8 cellular contexts compared by ENCODE assay signal in genomic region chr4:190014771-190015537, GRCh38. TPM values are rescaled to one million over a fixed set of nuclear protein-coding genes. Genes with fewer than 3 reads are reported as not detected.
DNase-seq lines count a peak whose midpoint lies in the region; TF ChIP-seq lines count a peak whose summit lies in the region.

No MANE protein-coding gene starts in this region.

- peak; percentile 1 for TF ChIP-seq CTCF in GM10266 (IDR thresholded peaks at IDR 0.05; ENCODE audit: control insufficient read depth, insufficient read depth, low read depth, missing control alignments)
- TF ChIP-seq CTCF in epithelial cell of proximal tubule (conservative IDR thresholded peaks at IDR 0.05; ENCODE audit: low read depth, low read length), result no peak
- no peak for TF ChIP-seq CTCF in retinal pigment epithelial cell (conservative IDR thresholded peaks at IDR 0.05; ENCODE audit: low read depth, low read length)

- intact Hi-C loops in posterior vena cava (cut with DNase I), result no loop called here

- H3K4me3 ChIP-seq in epithelial cell of proximal tubule (ENCODE audit: low read depth, low read length) (peak overlapping the region; percentile 53), retinal pigment epithelial cell (ENCODE audit: low read length) (peak overlapping the region; percentile 9)

- peak; percentile 22 for DNase-seq in GM10266 (ENCODE audit: extremely low spot score)
- DNase-seq in HK-2 (ENCODE audit: unreplicated experiment), result peak; percentile 84
- DNase-seq in epithelial cell of proximal tubule (ENCODE audit: low read depth), result no peak
- DNase-seq in retinal pigment epithelial cell (ENCODE audit: low read depth), result no peak
- DNase-seq in posterior vena cava (ENCODE audit: low spot score), result no peak
- DNase-seq in NCI-H82 (lab: John Stamatoyannopoulos, UW), result no peak
- DNase-seq in central memory CD4-positive, alpha-beta T cell, result no peak
- DNase-seq in NCI-H1436 (lab: John Stamatoyannopoulos, UW), result no peak

RNA-seq across cellular contexts. Expression of gene FRG2, which starts 12.1 kb away (rescaled TPM):
- total RNA-seq in epithelial cell of proximal tubule (not detected in 2 replicates), posterior vena cava (not detected)

RNA-seq across cellular contexts. Expression of gene DBET, which starts 49.3 kb away (rescaled TPM):
- total RNA-seq in epithelial cell of proximal tubule (not detected in 2 replicates), posterior vena cava (not detected)

Comparison
In these comparisons a context has a peak if more than half of its experiments do, and no peak if none do; other contexts are left out.
1. DNase-seq: peak in GM10266 (single experiment) and HK-2 (single experiment); none in epithelial cell of proximal tubule (single experiment), retinal pigment epithelial cell (single experiment), posterior vena cava (single experiment), NCI-H82 (single experiment), central memory CD4-positive, alpha-beta T cell (single experiment) and NCI-H1436 (single experiment).